18 cellular contexts compared by ENCODE assay signal in genomic region chr6:51743999-51744398, GRCh38.
DNase-seq lines count a peak whose midpoint lies in the region; ATAC-seq, FAIRE-seq and TF ChIP-seq lines count a peak whose summit lies in the region.
"Had no signal": no experiment of that assay in that cellular context is flagged by ENCODE, and none has a peak within 500 bp of the region (broad histone marks: within the 10 kb centered on the region; RNA-seq: fewer than 3 reads in every experiment).

No MANE protein-coding gene starts in this region.

- no peaks in the 10 kb centered on the region for H3K9me3 ChIP-seq in RWPE2 (ENCODE audit: severe bottlenecking)
- H3K9me3 ChIP-seq in keratinocyte (ENCODE audit: control insufficient read depth, low read depth, low read length): no peaks in the 10 kb centered on the region
- H3K9me3 ChIP-seq: SJSA1 had no signal

- H3K4me3 Mint-ChIP-seq in mesothelial cell of epicardium: no peak overlapping the region

- H3K79me2 ChIP-seq in keratinocyte (ENCODE audit: control insufficient read depth, insufficient read depth, low read length): no peaks in the 10 kb centered on the region

- ATAC-seq in RWPE2 (ENCODE audit: low read depth): 0 out of 3 replicates have a peak, but pooled peaks have one; percentile 25

- H3K27ac ChIP-seq in 22Rv1 (peak overlapping the region; percentile 1; the same call in 1 of the 2 replicates), RWPE2 (ENCODE audit: poor library complexity, severe bottlenecking) (no peak overlapping the region), keratinocyte (ENCODE audit: control insufficient read depth, insufficient read depth, low read length) (no peak overlapping the region)
- H3K27ac ChIP-seq: GM23248, KMS-11, RWPE1, SJSA1 had no signal

- H3K4me1 ChIP-seq in RWPE2 (ENCODE audit: insufficient read depth, poor library complexity, severe bottlenecking) (no peaks in the 10 kb centered on the region), keratinocyte (ENCODE audit: control insufficient read depth, extremely low read depth, insufficient read depth, low read length) (no peaks in the 10 kb centered on the region)
- H3K4me1 ChIP-seq: SJSA1 had no signal

- no peak for TF ChIP-seq CTCF in 22Rv1 (IDR thresholded peaks at IDR 0.05)
- TF ChIP-seq CTCF in RWPE2 (IDR thresholded peaks at IDR 0.05; ENCODE audit: poor library complexity, severe bottlenecking): no peak
- TF ChIP-seq CTCF in keratinocyte (optimal IDR thresholded peaks at IDR 0.05 in 1 of 3, IDR thresholded peaks at IDR 0.05 in 1 of 3, conservative IDR thresholded peaks at IDR 0.05 in 1 of 3; ENCODE audit: extremely low read depth in 1 of 3, insufficient read depth in 2 of 3, low read length in 3 of 3): no peak
- no peak for TF ChIP-seq CTCF in mesothelial cell of epicardium (IDR thresholded peaks at IDR 0.05; ENCODE audit: unreplicated experiment)

- H3K36me3 ChIP-seq in RWPE2 (ENCODE audit: low read depth) (no peaks in the 10 kb centered on the region), keratinocyte (ENCODE audit: control insufficient read depth in 2 of 2, extremely low read depth in 1 of 2, insufficient read depth in 2 of 2, low read length in 2 of 2) (no peaks in the 10 kb centered on the region)
- H3K36me3 ChIP-seq: SJSA1 had no signal

- H3K4me3 ChIP-seq in RWPE2 (ENCODE audit: severe bottlenecking) (no peak overlapping the region), keratinocyte (ENCODE audit: control insufficient read depth in 2 of 3, extremely low read depth in 1 of 3, insufficient read depth in 2 of 3, low read depth in 1 of 3, low read length in 3 of 3) (no peak overlapping the region)
- H3K4me3 ChIP-seq: GM23248, SJSA1 had no signal

- DNase-seq in DMS53 (lab: John Stamatoyannopoulos, UW) (peak; percentile 65), RWPE2 (ENCODE audit: low spot score) (no peak), keratinocyte (ENCODE audit: low read depth, low spot score) (no peak), T-helper 9 cell (no peak), mesothelial cell of epicardium (ENCODE audit: low spot score in 2 of 2, unreplicated experiment in 2 of 2) (no peak), HPDE6-E6E7 (ENCODE audit: extremely low spot score) (no peak), islet precursor cell (no peak)
- DNase-seq: ACHN; AML-193; DMS79; GM23248; NCI-H1092; NCI-H1694; NK-92 treated with Interleukin-12 subunit alpha and Interleukin-12 subunit beta, amount 100 ng/mL, for 24 hours had no signal

- dilution Hi-C loops in keratinocyte (cut with MboI; ENCODE audit: extremely low pct_ligation_motif_present, low sequenced_read_pairs): no loop called here

- H3K9me1 ChIP-seq in keratinocyte (ENCODE audit: control insufficient read depth, extremely low read depth, insufficient read depth, low read length): no peaks in the 10 kb centered on the region

- FAIRE-seq in keratinocyte (lab: Jason Lieb, UNC): peak; percentile 64

- no peaks in the 10 kb centered on the region for H3K9me3 Mint-ChIP-seq in mesothelial cell of epicardium

- no peaks in the 10 kb centered on the region for H3K36me3 Mint-ChIP-seq in mesothelial cell of epicardium

- H3K4me2 ChIP-seq in keratinocyte (ENCODE audit: control insufficient read depth, extremely low read depth, insufficient read depth, low read depth, low read length): no peak overlapping the region
- H3K4me2 ChIP-seq: KMS-11 had no signal

- no peak overlapping the region for H2AFZ ChIP-seq in keratinocyte (ENCODE audit: control insufficient read depth, low read length)
- H2AFZ ChIP-seq: GM23248 had no signal

- no peak overlapping the region for H3K27ac Mint-ChIP-seq in mesothelial cell of epicardium

- peaks cover 2% of the 10 kb centered on the region for H3K4me1 Mint-ChIP-seq in mesothelial cell of epicardium

- no peaks in the 10 kb centered on the region for H4K20me1 ChIP-seq in keratinocyte (ENCODE audit: control insufficient read depth, extremely low read depth, insufficient read depth, low read length)

- no peak overlapping the region for H3K9ac ChIP-seq in keratinocyte (ENCODE audit: control insufficient read depth, extremely low read depth, insufficient read depth, low read length)
- H3K9ac ChIP-seq: GM23248, KMS-11 had no signal

- no peaks in the 10 kb centered on the region for H3K27me3 Mint-ChIP-seq in mesothelial cell of epicardium (ENCODE audit: low read depth)

- H3K27me3 ChIP-seq in RWPE2 (ENCODE audit: insufficient read depth, poor library complexity, severe bottlenecking): no peaks in the 10 kb centered on the region
- H3K27me3 ChIP-seq in keratinocyte (ENCODE audit: control insufficient read depth, extremely low read depth, insufficient read depth, low read length): no peaks in the 10 kb centered on the region
- H3K27me3 ChIP-seq: SJSA1 had no signal
